Comparison of ENCODE assay signal across 27 cellular contexts in the genomic region with DNA sequence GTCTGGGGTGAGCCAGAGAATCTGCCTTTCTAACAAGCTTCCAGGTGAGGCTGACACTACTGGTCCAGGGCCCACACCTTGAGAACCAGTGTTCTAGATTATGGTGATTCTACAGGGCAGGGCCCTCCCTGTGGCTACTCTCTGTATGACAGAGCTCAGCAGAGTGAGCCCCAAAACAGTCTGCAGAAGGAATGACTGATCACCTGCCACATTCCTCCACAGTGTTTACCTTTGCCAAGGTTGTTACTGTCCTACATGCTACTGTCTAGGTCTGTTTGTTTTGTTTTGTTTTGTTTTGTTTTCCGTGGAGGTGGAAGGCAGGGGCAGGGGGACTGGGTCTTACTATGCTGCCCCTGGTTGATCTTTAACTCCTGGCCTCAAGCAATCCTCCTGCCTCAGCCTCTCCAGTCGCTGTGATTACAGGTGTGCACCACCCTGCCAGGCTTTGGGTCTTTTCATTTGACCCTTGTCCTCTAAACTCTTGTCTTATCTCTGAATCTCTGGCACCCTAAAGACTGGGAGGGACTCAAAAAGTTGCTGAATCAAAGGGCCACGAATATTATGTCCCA. TPM values are rescaled to one million over a fixed set of nuclear protein-coding genes. Genes with fewer than 3 reads are reported as not detected.
"Had no signal": no experiment of that assay in that cellular context is flagged by ENCODE, and none has a peak within 500 bp of the region (broad histone marks: within the 10 kb centered on the region; RNA-seq: fewer than 3 reads in every experiment).

No MANE protein-coding gene starts in this region.

- ATAC-seq: activated CD4-positive, CD25-positive, alpha-beta regulatory T cell treated with anti-CD3 and anti-CD28 coated beads, Interleukin-2, amount 50 U/mL, for 24 hours; activated CD8-positive, alpha-beta T cell treated with anti-CD3 and anti-CD28 coated beads for 36 hours; activated T-cell treated with anti-CD3 and anti-CD28 coated beads, Interleukin-2, amount 50 U/mL, for 72 hours; esophagus mucosa; gastrocnemius medialis; heart left ventricle had no signal

- H3K27ac ChIP-seq: ascending aorta, breast epithelium, coronary artery, dorsolateral prefrontal cortex, gastrocnemius medialis, heart left ventricle, WERI-Rb-1 had no signal

- H3K4me3 ChIP-seq: ascending aorta, breast epithelium, coronary artery, dorsolateral prefrontal cortex, gastrocnemius medialis, heart left ventricle had no signal

- H3K27me3 ChIP-seq: ascending aorta, gastrocnemius medialis had no signal

- H3K36me3 ChIP-seq: ascending aorta, breast epithelium, gastrocnemius medialis, heart left ventricle, WERI-Rb-1 had no signal

- H3K9me3 ChIP-seq: ascending aorta, breast epithelium, gastrocnemius medialis, heart left ventricle had no signal

- DNase-seq: activated B cell treated with CpG ODN at 0.5 μM for 24 hours; activated CD4-positive, alpha-beta T cell treated with anti-CD3 and anti-CD28 coated beads for 48 hours; activated CD4-positive, alpha-beta T cell treated with anti-CD3 and anti-CD28 coated beads, Interleukin-2, amount 50 U/mL, for 1 hour; activated CD4-positive, alpha-beta T cell treated with anti-CD3 and anti-CD28 coated beads, Interleukin-2, amount 50 U/mL, for 48 hours; activated CD8-positive, alpha-beta memory T cell treated with anti-CD3 and anti-CD28 coated beads, Interleukin-2, amount 50 U/mL, for 48 hours; activated CD8-positive, alpha-beta T cell treated with anti-CD3 and anti-CD28 coated beads for 36 hours; activated gamma-delta T cell; activated naive CD4-positive, alpha-beta T cell; activated naive CD4-positive, alpha-beta T cell treated with anti-CD3 and anti-CD28 coated beads, Interleukin-2, amount 10 ng/mL, durations not matched to agents 7 days and 5 days; activated naive CD8-positive, alpha-beta T cell treated with anti-CD3 and anti-CD28 coated beads, Interleukin-2, amount 10 ng/mL, durations not matched to agents 7 days and 5 days; activated T-cell treated with anti-CD3 and anti-CD28 coated beads for 4 hours; activated T-cell treated with anti-CD3 and anti-CD28 coated beads, Interleukin-2, amount 50 U/mL, for 24 hours; activated T-cell treated with anti-CD3 and anti-CD28 coated beads, Interleukin-2, amount 50 U/mL, for 72 hours; dorsolateral prefrontal cortex; effector memory CD4-positive, alpha-beta T cell; endodermal cell; foreskin fibroblast; gastrocnemius medialis; glutamatergic neuron; heart left ventricle; T1000; WERI-Rb-1 had no signal

- H3K4me1 ChIP-seq: breast epithelium, gastrocnemius medialis had no signal

RNA-seq across cellular contexts. Expression of a gene that starts 45.1 kb away (rescaled TPM):
- total RNA-seq: ascending aorta had no signal
